1 cellular context compared by ENCODE assay signal in genomic region chr22:22235564-22235963, GRCh38.
TF ChIP-seq lines count a peak whose summit lies in the region.

No MANE protein-coding gene starts in this region.

TF ChIP-seq in H1, 55 proteins besides CTCF, POLR2A, EP300 and RAD21 (continued from another document):
- TF ChIP-seq CHD7 (IDR thresholded peaks at IDR 0.05; ENCODE audit: insufficient replicate concordance, low read length) (no peak), KDM1A (IDR thresholded peaks at IDR 0.05; ENCODE audit: borderline replicate concordance, low read length) (no peak), SP4 (IDR thresholded peaks at IDR 0.05; ENCODE audit: low read length) (no peak), SP2 (IDR thresholded peaks at IDR 0.05; ENCODE audit: low read length) (no peak), BCL11A (IDR thresholded peaks at IDR 0.05; ENCODE audit: low read depth in 2 of 2, low read length in 2 of 2) (no peak), CHD1 (IDR thresholded peaks at IDR 0.05; ENCODE audit: low read depth, low read length) (no peak), BRCA1 (IDR thresholded peaks at IDR 0.05; ENCODE audit: low read depth, low read length) (no peak), USF2 (IDR thresholded peaks at IDR 0.05; ENCODE audit: low read length) (no peak), CEBPB (IDR thresholded peaks at IDR 0.05; ENCODE audit: low read depth, low read length) (no peak), EGR1 (IDR thresholded peaks at IDR 0.05; ENCODE audit: borderline replicate concordance, low read depth, low read length) (no peak), PHF8 (conservative IDR thresholded peaks at IDR 0.05; ENCODE audit: low read depth, low read length) (no peak)
